Comparison of ENCODE assay signal across 2 cellular contexts in the genomic region with DNA sequence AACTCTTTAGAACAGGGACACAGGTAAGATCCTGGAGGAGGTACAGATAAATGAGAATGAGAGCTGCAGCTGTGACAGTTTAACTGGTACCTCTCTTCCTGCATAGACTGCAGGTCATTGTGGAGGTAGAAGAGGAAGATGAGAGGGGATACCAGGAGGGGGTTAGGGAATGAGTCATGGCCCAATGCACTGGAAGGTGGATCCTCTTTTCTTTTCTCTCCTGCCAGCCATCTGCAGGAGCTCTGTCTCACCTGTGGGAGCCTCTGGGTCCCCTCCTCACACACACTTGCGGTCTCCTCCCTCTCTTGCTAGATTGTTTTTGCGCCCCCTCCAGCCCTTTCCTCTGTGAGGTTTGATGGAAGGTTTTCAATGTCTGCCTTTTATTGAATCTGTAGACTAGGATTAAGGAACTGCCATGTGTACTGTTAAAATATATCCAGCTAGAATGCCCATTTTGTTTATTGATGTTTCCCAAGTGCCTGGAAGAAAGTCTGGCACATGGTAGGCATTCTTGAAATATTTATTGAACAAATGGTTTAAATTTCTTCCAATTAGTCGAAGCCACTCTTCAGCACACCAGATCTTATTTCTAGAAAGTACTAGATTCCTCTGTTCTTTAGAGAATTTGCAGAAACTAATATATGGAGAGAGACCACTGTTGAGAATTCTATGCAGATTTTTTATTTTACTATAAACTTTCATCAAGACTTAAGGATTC.
A peak's percentile ranks its signal among the peaks of the same experiment; 100 is the strongest.
TF ChIP-seq lines count a peak whose summit lies in the region.

No MANE protein-coding gene starts in this region.

TF ChIP-seq in IMR-90, 13 proteins besides CTCF, POLR2A, EP300 and RAD21:
- TF ChIP-seq RFX5 (IDR thresholded peaks at IDR 0.05; ENCODE audit: low read depth, low read length), result no peak
- TF ChIP-seq NFE2L2 (IDR thresholded peaks at IDR 0.05; ENCODE audit: low read depth, low read length), result no peak
- no peak for TF ChIP-seq FOS (IDR thresholded peaks at IDR 0.05; ENCODE audit: low read depth, low read length)
- no peak for TF ChIP-seq MAZ (IDR thresholded peaks at IDR 0.05; ENCODE audit: borderline replicate concordance, low read depth, low read length)
- TF ChIP-seq BHLHE40 (IDR thresholded peaks at IDR 0.05; ENCODE audit: low read depth, low read length), result no peak
- no peak for TF ChIP-seq MAFK (IDR thresholded peaks at IDR 0.05; ENCODE audit: low read depth, low read length)
- TF ChIP-seq, protein P1, sequence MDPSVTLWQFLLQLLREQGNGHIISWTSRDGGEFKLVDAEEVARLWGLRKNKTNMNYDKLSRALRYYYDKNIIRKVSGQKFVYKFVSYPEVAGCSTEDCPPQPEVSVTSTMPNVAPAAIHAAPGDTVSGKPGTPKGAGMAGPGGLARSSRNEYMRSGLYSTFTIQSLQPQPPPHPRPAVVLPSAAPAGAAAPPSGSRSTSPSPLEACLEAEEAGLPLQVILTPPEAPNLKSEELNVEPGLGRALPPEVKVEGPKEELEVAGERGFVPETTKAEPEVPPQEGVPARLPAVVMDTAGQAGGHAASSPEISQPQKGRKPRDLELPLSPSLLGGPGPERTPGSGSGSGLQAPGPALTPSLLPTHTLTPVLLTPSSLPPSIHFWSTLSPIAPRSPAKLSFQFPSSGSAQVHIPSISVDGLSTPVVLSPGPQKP (IDR thresholded peaks at IDR 0.05; ENCODE audit: borderline replicate concordance, low read depth, low read length), result no peak
- no peak for TF ChIP-seq CEBPB (IDR thresholded peaks at IDR 0.05; ENCODE audit: low read depth, low read length)
- TF ChIP-seq, protein P2, sequence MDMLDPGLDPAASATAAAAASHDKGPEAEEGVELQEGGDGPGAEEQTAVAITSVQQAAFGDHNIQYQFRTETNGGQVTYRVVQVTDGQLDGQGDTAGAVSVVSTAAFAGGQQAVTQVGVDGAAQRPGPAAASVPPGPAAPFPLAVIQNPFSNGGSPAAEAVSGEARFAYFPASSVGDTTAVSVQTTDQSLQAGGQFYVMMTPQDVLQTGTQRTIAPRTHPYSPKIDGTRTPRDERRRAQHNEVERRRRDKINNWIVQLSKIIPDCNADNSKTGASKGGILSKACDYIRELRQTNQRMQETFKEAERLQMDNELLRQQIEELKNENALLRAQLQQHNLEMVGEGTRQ (IDR thresholded peaks at IDR 0.05; ENCODE audit: low read depth, low read length), result no peak
- no peak for TF ChIP-seq SMC3 (IDR thresholded peaks at IDR 0.05; ENCODE audit: low read depth, low read length)
- TF ChIP-seq CHD1 (IDR thresholded peaks at IDR 0.05; ENCODE audit: low read depth, low read length), result no peak
- no peak for TF ChIP-seq RCOR1 (IDR thresholded peaks at IDR 0.05; ENCODE audit: insufficient replicate concordance, low read length)
- TF ChIP-seq MXI1 (IDR thresholded peaks at IDR 0.05; ENCODE audit: borderline replicate concordance, low read depth, low read length), result no peak
TF ChIP-seq in IMR-90: peak in this region for 0.

TF ChIP-seq in H1, 55 proteins besides CTCF, POLR2A, EP300 and RAD21:
- TF ChIP-seq JUND (IDR thresholded peaks at IDR 0.05; ENCODE audit: low read length) (0 out of 2 replicates have a peak, but pooled peaks have one; percentile 55), GTF2F1 (IDR thresholded peaks at IDR 0.05; ENCODE audit: borderline replicate concordance, low read depth, low read length) (no peak)
